In the genomic region with DNA sequence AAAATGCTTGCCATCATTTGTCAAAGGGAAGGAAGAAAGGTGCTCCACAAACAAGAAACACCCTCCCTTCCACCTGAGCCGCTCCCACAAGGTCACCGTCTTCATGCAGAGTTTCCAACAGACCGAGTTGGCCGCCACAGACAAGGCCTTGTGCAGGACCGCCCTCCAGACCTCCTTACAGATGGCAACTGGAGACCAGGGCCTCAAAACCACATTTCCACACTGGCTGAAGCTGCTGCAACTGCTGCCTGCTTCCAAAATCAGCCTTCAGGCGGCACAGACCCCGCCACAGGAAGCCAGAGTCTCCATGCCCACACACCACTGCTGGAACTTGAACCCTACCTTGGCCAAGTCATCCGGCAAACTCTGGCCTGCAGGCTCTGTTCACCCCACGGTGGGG, we compare ENCODE assay signal across 27 cellular contexts. TPM values are rescaled to one million over a fixed set of nuclear protein-coding genes. Genes with fewer than 3 reads are reported as not detected.
"Had no signal": no experiment of that assay in that cellular context is flagged by ENCODE, and none has a peak within 500 bp of the region (broad histone marks: within the 10 kb centered on the region; RNA-seq: fewer than 3 reads in every experiment).

No MANE protein-coding gene starts in this region.

- H3K27ac ChIP-seq: esophagus muscularis mucosa, foreskin keratinocyte, heart left ventricle, neural progenitor cell, sigmoid colon, suprapubic skin, tibial nerve had no signal

- H3K9ac ChIP-seq: neural progenitor cell had no signal

- H3K9me3 ChIP-seq: esophagus muscularis mucosa, heart left ventricle, sigmoid colon, suprapubic skin, tibial nerve had no signal

- H3K27ac Mint-ChIP-seq: activated naive CD8-positive, alpha-beta T cell treated with anti-CD3 and anti-CD28 coated beads, Interleukin-2, amount 50 U/mL, for 24 hours; activated T-helper 1 cell treated with anti-CD3 and anti-CD28 coated beads, Interleukin-12 subunit alpha, Interleukin-12 subunit beta, Interleukin-2, Interleukin-4 antibody, amounts not matched to agents 30 ng/mL and 10 ng/mL and 1 ng/mL, durations not matched to agents 14 hours and 24 hours and 36 hours; immature natural killer cell; natural killer cell; neural progenitor cell; stimulated activated naive B cell treated with anti-CD40 and anti-IgM and Interleukin-4, amounts not matched to agents 10 μg/mL and 1 μg/mL and 100 μg/mL, for 72 hours had no signal

- ATAC-seq: activated naive CD8-positive, alpha-beta T cell treated with anti-CD3 and anti-CD28 coated beads, Interleukin-2, amount 50 U/mL, for 24 hours; foreskin keratinocyte; heart left ventricle; natural killer cell; stimulated activated naive B cell treated with anti-CD40 and anti-IgM and Interleukin-4, amounts not matched to agents 10 μg/mL and 1 μg/mL and 100 μg/mL, for 72 hours had no signal

- H3K9me3 Mint-ChIP-seq: activated naive CD8-positive, alpha-beta T cell treated with anti-CD3 and anti-CD28 coated beads, Interleukin-2, amount 50 U/mL, for 24 hours; activated T-helper 1 cell treated with anti-CD3 and anti-CD28 coated beads, Interleukin-12 subunit alpha, Interleukin-12 subunit beta, Interleukin-2, Interleukin-4 antibody, amounts not matched to agents 30 ng/mL and 10 ng/mL and 1 ng/mL, durations not matched to agents 14 hours and 24 hours and 36 hours; immature natural killer cell; natural killer cell; stimulated activated naive B cell treated with anti-CD40 and anti-IgM and Interleukin-4, amounts not matched to agents 10 μg/mL and 1 μg/mL and 100 μg/mL, for 72 hours; T-helper 2 cell treated with Interferon-gamma antibody and Interleukin-4, amounts not matched to agents 5 μg/mL and 100 μg/mL, for 36 hours had no signal

- H3K4me3 Mint-ChIP-seq: activated naive CD8-positive, alpha-beta T cell treated with anti-CD3 and anti-CD28 coated beads, Interleukin-2, amount 50 U/mL, for 24 hours; activated T-helper 1 cell treated with anti-CD3 and anti-CD28 coated beads, Interleukin-12 subunit alpha, Interleukin-12 subunit beta, Interleukin-2, Interleukin-4 antibody, amounts not matched to agents 30 ng/mL and 10 ng/mL and 1 ng/mL, durations not matched to agents 14 hours and 24 hours and 36 hours; immature natural killer cell; natural killer cell; neural progenitor cell; stimulated activated naive B cell treated with anti-CD40 and anti-IgM and Interleukin-4, amounts not matched to agents 10 μg/mL and 1 μg/mL and 100 μg/mL, for 72 hours; T-helper 2 cell treated with Interferon-gamma antibody and Interleukin-4, amounts not matched to agents 5 μg/mL and 100 μg/mL, for 36 hours had no signal

- H3K27me3 ChIP-seq: esophagus muscularis mucosa, foreskin keratinocyte, heart left ventricle, neural progenitor cell, sigmoid colon, suprapubic skin, tibial nerve had no signal

- H3K4me3 ChIP-seq: esophagus muscularis mucosa, heart left ventricle, neural progenitor cell, sigmoid colon, smooth muscle cell, suprapubic skin, tibial nerve had no signal

- DNase-seq: activated CD4-positive, alpha-beta T cell treated with anti-CD3 and anti-CD28 coated beads for 4 hours; activated CD4-positive, alpha-beta T cell treated with anti-CD3 and anti-CD28 coated beads, Interleukin-2, amount 50 U/mL, for 4 hours; activated CD4-positive, CD25-positive, alpha-beta regulatory T cell; activated effector memory CD4-positive, alpha-beta T cell treated with anti-CD3 and anti-CD28 coated beads, Interleukin-2, amount 50 U/mL, for 16 hours; activated naive CD4-positive, alpha-beta T cell treated with anti-CD3 and anti-CD28 coated beads, Interleukin-2, amount 50 U/mL, for 16 hours; activated naive CD8-positive, alpha-beta T cell treated with anti-CD3 and anti-CD28 coated beads, Interleukin-2, amount 50 U/mL, for 24 hours; activated T-cell treated with anti-CD3 and anti-CD28 coated beads, Interleukin-2, amount 50 U/mL, for 1 hour; amygdala; central memory CD4-positive, alpha-beta T cell; dermis blood vessel endothelial cell; effector CD4-positive, alpha-beta T cell; foreskin keratinocyte; hypothalamus; immature natural killer cell; midbrain; natural killer cell; sigmoid colon; stimulated activated CD4-positive, alpha-beta T cell treated with anti-CD3 and anti-CD28 coated beads, Interleukin-1b, Interleukin-23, amount 100 ng/mL, for 48 hours; stimulated activated naive B cell treated with anti-CD40 and anti-IgM and Interleukin-4, amounts not matched to agents 10 μg/mL and 1 μg/mL and 100 μg/mL, for 72 hours had no signal

- H3K27me3 Mint-ChIP-seq: activated naive CD8-positive, alpha-beta T cell treated with anti-CD3 and anti-CD28 coated beads, Interleukin-2, amount 50 U/mL, for 24 hours; stimulated activated naive B cell treated with anti-CD40 and anti-IgM and Interleukin-4, amounts not matched to agents 10 μg/mL and 1 μg/mL and 100 μg/mL, for 72 hours had no signal

- H2AFZ ChIP-seq: neural progenitor cell had no signal

- H3K4me2 ChIP-seq: neural progenitor cell, smooth muscle cell had no signal

RNA-seq across cellular contexts. Expression of a gene that starts 51.6 kb away (rescaled TPM):
- total RNA-seq: foreskin keratinocyte, smooth muscle cell had no signal
- polyA plus RNA-seq: immature natural killer cell had no signal
